16 cellular contexts compared by ENCODE assay signal in genomic region chr2:70098032-70098431, GRCh38. TPM values are rescaled to one million over a fixed set of nuclear protein-coding genes. Genes with fewer than 3 reads are reported as not detected.
A peak's percentile ranks its signal among the peaks of the same experiment; 100 is the strongest.
DNase-seq lines count a peak whose midpoint lies in the region; ATAC-seq and TF ChIP-seq lines count a peak whose summit lies in the region.
"Had no signal": no experiment of that assay in that cellular context is flagged by ENCODE, and none has a peak within 500 bp of the region (broad histone marks: within the 10 kb centered on the region; RNA-seq: fewer than 3 reads in every experiment).

No MANE protein-coding gene starts in this region.

- POLR2A ChIA-PET in activated CD4-positive, alpha-beta memory T cell treated with anti-CD3 and anti-CD28 coated beads for 36 hours (lab: Charles Lee) = no interaction called here
- POLR2A ChIA-PET in activated CD4-positive, alpha-beta memory T cell treated with anti-CD3 and anti-CD28 coated beads, Interleukin-2, amount 10 ng/mL, durations not matched to agents 7 days and 5 days (lab: Charles Lee) = no interaction called here
- POLR2A ChIA-PET in T-cell (lab: Charles Lee) = no interaction called here

- intact Hi-C loops in activated CD4-positive, alpha-beta memory T cell treated with anti-CD3 and anti-CD28 coated beads for 36 hours (cut with micrococcal nuclease) = no loop called here
- intact Hi-C loops in left colon (cut with DNase I, micrococcal nuclease) = no loop called here

- peak overlapping the region; percentile 6 for H3K27ac Mint-ChIP-seq in activated CD4-positive, alpha-beta memory T cell treated with anti-CD3 and anti-CD28 coated beads for 36 hours
- no peak overlapping the region for H3K27ac Mint-ChIP-seq in activated CD4-positive, alpha-beta memory T cell treated with anti-CD3 and anti-CD28 coated beads, Interleukin-2, amount 10 ng/mL, durations not matched to agents 7 days and 5 days
- H3K27ac Mint-ChIP-seq in T-cell = peak overlapping the region; percentile 89 to 90
- H3K27ac Mint-ChIP-seq in stimulated activated memory B cell treated with anti-CD40 and anti-IgM and Interleukin-4, amounts not matched to agents 10 μg/mL and 1 μg/mL and 100 μg/mL, for 72 hours = peak overlapping the region; percentile 75
- no peak overlapping the region for H3K27ac Mint-ChIP-seq in HFFc6

- no peaks in the 10 kb centered on the region for H3K27me3 Mint-ChIP-seq in activated CD4-positive, alpha-beta memory T cell treated with anti-CD3 and anti-CD28 coated beads for 36 hours
- no peaks in the 10 kb centered on the region for H3K27me3 Mint-ChIP-seq in activated CD4-positive, alpha-beta memory T cell treated with anti-CD3 and anti-CD28 coated beads, Interleukin-2, amount 10 ng/mL, durations not matched to agents 7 days and 5 days
- H3K27me3 Mint-ChIP-seq in T-cell (no peaks in the 10 kb centered on the region), HFFc6 (ENCODE audit: insufficient read depth) (peaks cover 1% of the 10 kb centered on the region)
- H3K27me3 Mint-ChIP-seq in stimulated activated memory B cell treated with anti-CD40 and anti-IgM and Interleukin-4, amounts not matched to agents 10 μg/mL and 1 μg/mL and 100 μg/mL, for 72 hours = no peaks in the 10 kb centered on the region

- ATAC-seq in T-cell (replicated peaks in 1 of 4) = no peak
- peak; percentile 44 for ATAC-seq in left colon
- no peak for ATAC-seq in stimulated activated memory B cell treated with anti-CD40 and anti-IgM and Interleukin-4, amounts not matched to agents 10 μg/mL and 1 μg/mL and 100 μg/mL, for 72 hours
- ATAC-seq: GM12878, HCT116 had no signal

- no peaks in the 10 kb centered on the region for H3K9me3 Mint-ChIP-seq in activated CD4-positive, alpha-beta memory T cell treated with anti-CD3 and anti-CD28 coated beads for 36 hours
- H3K9me3 Mint-ChIP-seq in activated CD4-positive, alpha-beta memory T cell treated with anti-CD3 and anti-CD28 coated beads, Interleukin-2, amount 10 ng/mL, durations not matched to agents 7 days and 5 days = no peaks in the 10 kb centered on the region
- H3K9me3 Mint-ChIP-seq in T-cell = no peaks in the 10 kb centered on the region
- peaks cover 5% of the 10 kb centered on the region for H3K9me3 Mint-ChIP-seq in stimulated activated memory B cell treated with anti-CD40 and anti-IgM and Interleukin-4, amounts not matched to agents 10 μg/mL and 1 μg/mL and 100 μg/mL, for 72 hours
- no peaks in the 10 kb centered on the region for H3K9me3 Mint-ChIP-seq in HFFc6

- no peaks in the 10 kb centered on the region for H3K36me3 Mint-ChIP-seq in activated CD4-positive, alpha-beta memory T cell treated with anti-CD3 and anti-CD28 coated beads for 36 hours
- peaks cover 12% of the 10 kb centered on the region for H3K36me3 Mint-ChIP-seq in activated CD4-positive, alpha-beta memory T cell treated with anti-CD3 and anti-CD28 coated beads, Interleukin-2, amount 10 ng/mL, durations not matched to agents 7 days and 5 days (ENCODE audit: low read depth)
- peaks cover 3% of the 10 kb centered on the region for H3K36me3 Mint-ChIP-seq in T-cell
- H3K36me3 Mint-ChIP-seq in stimulated activated memory B cell treated with anti-CD40 and anti-IgM and Interleukin-4, amounts not matched to agents 10 μg/mL and 1 μg/mL and 100 μg/mL, for 72 hours = peaks cover 6% of the 10 kb centered on the region
- peaks cover 5% of the 10 kb centered on the region for H3K36me3 Mint-ChIP-seq in HFFc6 (ENCODE audit: low read depth)

- no peak overlapping the region for H3K4me3 Mint-ChIP-seq in activated CD4-positive, alpha-beta memory T cell treated with anti-CD3 and anti-CD28 coated beads for 36 hours
- no peak overlapping the region for H3K4me3 Mint-ChIP-seq in activated CD4-positive, alpha-beta memory T cell treated with anti-CD3 and anti-CD28 coated beads, Interleukin-2, amount 10 ng/mL, durations not matched to agents 7 days and 5 days
- H3K4me3 Mint-ChIP-seq in T-cell = no peak overlapping the region
- H3K4me3 Mint-ChIP-seq in stimulated activated memory B cell treated with anti-CD40 and anti-IgM and Interleukin-4, amounts not matched to agents 10 μg/mL and 1 μg/mL and 100 μg/mL, for 72 hours = no peak overlapping the region
- no peak overlapping the region for H3K4me3 Mint-ChIP-seq in HFFc6

- CTCF ChIA-PET in activated CD4-positive, alpha-beta memory T cell treated with anti-CD3 and anti-CD28 coated beads for 36 hours (lab: Charles Lee) = no interaction called here
- CTCF ChIA-PET in activated CD4-positive, alpha-beta memory T cell treated with anti-CD3 and anti-CD28 coated beads, Interleukin-2, amount 10 ng/mL, durations not matched to agents 7 days and 5 days (lab: Charles Lee) = no interaction called here
- CTCF ChIA-PET in T-cell (lab: Charles Lee) = no interaction called here

- peak; percentile 53 for DNase-seq in activated CD4-positive, alpha-beta memory T cell treated with anti-CD3 and anti-CD28 coated beads for 36 hours
- no peak for DNase-seq in activated CD4-positive, alpha-beta memory T cell treated with anti-CD3 and anti-CD28 coated beads, Interleukin-2, amount 10 ng/mL, durations not matched to agents 7 days and 5 days
- DNase-seq in T-cell = no peak
- DNase-seq in left colon = no peak
- DNase-seq in HUDEP-2 (lab: John Stamatoyannopoulos, UW; ENCODE audit: unreplicated experiment in 76 of 76) = no peak
- DNase-seq in HFFc6 = no peak
- DNase-seq in NCI-H526 treated with DMSO at 0.1 percent for 48 hours (lab: John Stamatoyannopoulos, UW) = no peak
- DNase-seq: DMS79, GM23248, NCI-H1417, NCI-H2029, NCI-H2171 treated with DMSO at 0.1 percent for 48 hours, SHP77 had no signal

- TF ChIP-seq CTCF in HFFc6 (IDR thresholded peaks at IDR 0.05) = no peak

- H3K4me1 Mint-ChIP-seq in activated CD4-positive, alpha-beta memory T cell treated with anti-CD3 and anti-CD28 coated beads for 36 hours (ENCODE audit: low read depth) = peaks cover 42% of the 10 kb centered on the region
- peaks cover 40% of the 10 kb centered on the region for H3K4me1 Mint-ChIP-seq in activated CD4-positive, alpha-beta memory T cell treated with anti-CD3 and anti-CD28 coated beads, Interleukin-2, amount 10 ng/mL, durations not matched to agents 7 days and 5 days
- H3K4me1 Mint-ChIP-seq in T-cell = peaks cover 33 to 40% (median 35%) of the 10 kb centered on the region in 3 donors
- peaks cover 36% of the 10 kb centered on the region for H3K4me1 Mint-ChIP-seq in stimulated activated memory B cell treated with anti-CD40 and anti-IgM and Interleukin-4, amounts not matched to agents 10 μg/mL and 1 μg/mL and 100 μg/mL, for 72 hours
- H3K4me1 Mint-ChIP-seq in HFFc6 (ENCODE audit: low read depth) = peaks cover 11% of the 10 kb centered on the region; the same call in 1 of the 2 replicates

RNA-seq across cellular contexts. Expression of gene PCBP1, which starts 10.8 kb away (rescaled TPM):
- total RNA-seq in activated CD4-positive, alpha-beta memory T cell treated with anti-CD3 and anti-CD28 coated beads for 36 hours = 100 to 1,000 TPM; 444 to 449 TPM
- 100 to 1,000 TPM; 475 to 483 TPM for total RNA-seq in activated CD4-positive, alpha-beta memory T cell treated with anti-CD3 and anti-CD28 coated beads, Interleukin-2, amount 10 ng/mL, durations not matched to agents 7 days and 5 days
- total RNA-seq in T-cell (100 to 1,000 TPM; 303 to 431 (median 386) TPM), left colon (100 to 1,000 TPM; 263 to 293 TPM)
- total RNA-seq in HFFc6 (2021; fragmentation: NEBNext Ultra II Directional; extraction: Animal tissue kit (Norgen Biotek cat#: 25700)) = 100 to 1,000 TPM; 293 to 369 (median 361) TPM

Comparison
In these comparisons a context has a peak if more than half of its experiments do, and no peak if none do; other contexts are left out.
1. H3K27ac Mint-ChIP-seq: peak in activated CD4-positive, alpha-beta memory T cell treated with anti-CD3 and anti-CD28 coated beads for 36 hours (single experiment), T-cell (2 of 2) and stimulated activated memory B cell treated with anti-CD40 and anti-IgM and Interleukin-4, amounts not matched to agents 10 μg/mL and 1 μg/mL and 100 μg/mL, for 72 hours (single experiment); none in activated CD4-positive, alpha-beta memory T cell treated with anti-CD3 and anti-CD28 coated beads, Interleukin-2, amount 10 ng/mL, durations not matched to agents 7 days and 5 days (single experiment) and HFFc6 (single experiment).